Comparison of ENCODE assay signal across 8 cellular contexts in genomic region chr11:68213555-68214172, GRCh38. TPM values are rescaled to one million over a fixed set of nuclear protein-coding genes. Genes with fewer than 3 reads are reported as not detected.
DNase-seq lines count a peak whose midpoint lies in the region; ATAC-seq and TF ChIP-seq lines count a peak whose summit lies in the region.

No MANE protein-coding gene starts in this region.

- CTCF ChIA-PET in HEK293 (lab: Yijun Ruan, JAX), result no interaction called here

- in situ Hi-C loops in G401 (cut with HindIII; ENCODE audit: low sequenced_read_pairs), result no loop called here

- intact Hi-C loops in right cardiac atrium (cut with DNase I) (loop anchor here in 1 of 4 donors (10.0 kb wide), 1 partner anchor 81 kb away; no protein-coding TSS in a partner anchor), psoas muscle (cut with DNase I) (no loop called here)

- H3K27ac ChIP-seq in HEK293 (ENCODE audit: extremely low read depth, low read depth, low read length) (peak overlapping the region; percentile 98), angular gyrus (ENCODE audit: low read depth, low read length) (peak overlapping the region; percentile 95), right cardiac atrium (ENCODE audit: low read length) (peak overlapping the region; percentile 98), psoas muscle (peak overlapping the region; percentile 96)

- DNase-seq in G401 (ENCODE audit: low spot score) (peak; percentile 82), NCI-H1105 treated with DMSO at 0.1 percent for 48 hours (lab: John Stamatoyannopoulos, UW) (peak; percentile 85), T-helper 2 cell (peak; percentile 63 to 98 (median 76)), right cardiac atrium (peak; percentile 90 to 96 (median 95)), psoas muscle (peak; percentile 93 to 95), ureter (ENCODE audit: low spot score) (peak; percentile 87)

- H3K9me3 ChIP-seq in HEK293 (ENCODE audit: control insufficient read depth, insufficient read depth, low read depth, low read length) (no peaks in the 10 kb centered on the region), right cardiac atrium (ENCODE audit: control insufficient read depth, low read length) (no peaks in the 10 kb centered on the region), psoas muscle (no peaks in the 10 kb centered on the region)

- POLR2A ChIA-PET in HEK293 (lab: Yijun Ruan, JAX), result interaction anchor here (0.7 kb wide), 2 partner anchors 30 to 63 kb away, joined by 3 to 4 read pairs; no protein-coding TSS in a partner anchor

- H3K4me3 ChIP-seq in HEK293 (ENCODE audit: low read depth, low read length) (peak overlapping the region; percentile 66), right cardiac atrium (ENCODE audit: low read length) (peak overlapping the region; percentile 98), psoas muscle (peak overlapping the region; percentile 92)

- no peaks in the 10 kb centered on the region for H3K27me3 ChIP-seq in right cardiac atrium (ENCODE audit: control insufficient read depth, insufficient read depth)
- no peaks in the 10 kb centered on the region for H3K27me3 ChIP-seq in psoas muscle (ENCODE audit: insufficient read depth in 3 of 3, low read length in 2 of 3)

- H3K36me3 ChIP-seq in HEK293 (ENCODE audit: control insufficient read depth in 2 of 2, insufficient read depth in 1 of 2, low read length in 2 of 2) (no peaks in the 10 kb centered on the region), psoas muscle (ENCODE audit: insufficient read depth in 1 of 2, low read depth in 1 of 2) (no peaks in the 10 kb centered on the region)

- H3K4me1 ChIP-seq in HEK293 (ENCODE audit: control insufficient read depth, insufficient read depth, low read length) (0 out of 2 replicates have a peak, but pooled peaks cover 2% of the 10 kb centered on the region), right cardiac atrium (ENCODE audit: control insufficient read depth, insufficient read depth, low read length) (peaks cover 7% of the 10 kb centered on the region), psoas muscle (peaks cover 53% of the 10 kb centered on the region)

- WGBS in right cardiac atrium, result under 1% methylated on average over 90 of the region's 90 CpGs
- 0% methylated on average over 53 to 90 of the region's 90 CpGs for WGBS in psoas muscle, 3 donors

- TF ChIP-seq CTCF in HEK293 (tag by site-specific recombination; IDR thresholded peaks at IDR 0.05) (no peak), psoas muscle (IDR thresholded peaks at IDR 0.05) (no peak)

- ATAC-seq in right cardiac atrium (peak; percentile 68 to 70), psoas muscle (peak; percentile 59 to 67 (median 61))

TF ChIP-seq in HEK293, 187 proteins besides CTCF, POLR2A, EP300 and RAD21 (continues in another document):
- TF ChIP-seq KLF9 (tag by site-specific recombination; IDR thresholded peaks at IDR 0.05; ENCODE audit: low read depth) (peak; percentile 48), ZNF561 (tag by site-specific recombination; IDR thresholded peaks at IDR 0.05; ENCODE audit: borderline replicate concordance) (peak; percentile 99), YY2 (tag by site-specific recombination; IDR thresholded peaks at IDR 0.05) (peak; percentile 62), ZNF239 (tag by site-specific recombination; IDR thresholded peaks at IDR 0.05) (no peak), KLF16 (tag by site-specific recombination; IDR thresholded peaks at IDR 0.05) (peak; percentile 25; the same call in 1 of the 2 replicates), ZNF202 (tag by site-specific recombination; IDR thresholded peaks at IDR 0.05; ENCODE audit: borderline replicate concordance) (no peak), ZBTB20 (tag by site-specific recombination; IDR thresholded peaks at IDR 0.05) (peak; percentile 51; the same call in 1 of the 2 replicates), GLIS1 (tag by site-specific recombination; IDR thresholded peaks at IDR 0.05) (peak; percentile 34; the same call in 1 of the 2 replicates), TRIM28 (IDR thresholded peaks at IDR 0.05; ENCODE audit: borderline replicate concordance, low read length) (no peak), ZNF626 (tag by site-specific recombination; IDR thresholded peaks at IDR 0.05) (peak; percentile 92; the same call in 1 of the 2 replicates), ZXDB (tag by site-specific recombination; IDR thresholded peaks at IDR 0.05) (peak; percentile 56; the same call in 1 of the 2 replicates), ZBTB1 (tag by site-specific recombination; IDR thresholded peaks at IDR 0.05) (peak; percentile 9; the same call in 1 of the 2 replicates), ZNF549 (tag by site-specific recombination; IDR thresholded peaks at IDR 0.05) (peak; percentile 38; the same call in 1 of the 2 replicates), ZSCAN30 (tag by site-specific recombination; IDR thresholded peaks at IDR 0.05) (peak; percentile 94), ZBTB21 (tag by site-specific recombination; IDR thresholded peaks at IDR 0.05) (no peak), ZNF148 (tag by site-specific recombination; IDR thresholded peaks at IDR 0.05; ENCODE audit: borderline replicate concordance) (0 out of 2 replicates have a peak, but pooled peaks have one; percentile 23), YY1 (tag by site-specific recombination; IDR thresholded peaks at IDR 0.05) (peak; percentile 91), KLF1 (tag by site-specific recombination; IDR thresholded peaks at IDR 0.05) (peak; percentile 25; the same call in 1 of the 2 replicates), SP3 (tag by site-specific recombination; IDR thresholded peaks at IDR 0.05) (peak; percentile 21; the same call in 1 of the 2 replicates), PATZ1 (tag by site-specific recombination; IDR thresholded peaks at IDR 0.05) (peak; percentile 78), ZNF776 (tag by site-specific recombination; IDR thresholded peaks at IDR 0.05; ENCODE audit: borderline replicate concordance) (0 out of 2 replicates have a peak, but pooled peaks have one; percentile 24), ZNF350 (tag by site-specific recombination; IDR thresholded peaks at IDR 0.05) (peak; percentile 92), SALL2 (tag by site-specific recombination; IDR thresholded peaks at IDR 0.05; ENCODE audit: borderline replicate concordance) (peak; percentile 85; the same call in 1 of the 2 replicates), MZF1 (tag by site-specific recombination; IDR thresholded peaks at IDR 0.05; ENCODE audit: borderline replicate concordance) (peak; percentile 49; the same call in 1 of the 2 replicates)
- TF ChIP-seq, protein P1, sequence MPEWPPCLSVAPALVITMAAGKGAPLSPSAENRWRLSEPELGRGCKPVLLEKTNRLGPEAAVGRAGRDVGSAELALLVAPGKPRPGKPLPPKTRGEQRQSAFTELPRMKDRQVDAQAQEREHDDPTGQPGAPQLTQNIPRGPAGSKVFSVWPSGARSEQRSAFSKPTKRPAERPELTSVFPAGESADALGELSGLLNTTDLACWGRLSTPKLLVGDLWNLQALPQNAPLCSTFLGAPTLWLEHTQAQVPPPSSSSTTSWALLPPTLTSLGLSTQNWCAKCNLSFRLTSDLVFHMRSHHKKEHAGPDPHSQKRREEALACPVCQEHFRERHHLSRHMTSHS (tag by site-specific recombination; IDR thresholded peaks at IDR 0.05), result no peak

RNA-seq across cellular contexts. Expression of gene KMT5B, which starts 0.6 kb away (rescaled TPM):
- 5.6 and 11.4 TPM in 2 replicates for total RNA-seq in G401 (2014; rRNA removed; shearing (Covaris generic))
- total RNA-seq in right cardiac atrium, result 10 to 100 TPM; 28.2 to 31.4 (median 30.6) TPM
- polyA plus RNA-seq in right cardiac atrium, result 14.2 TPM
- total RNA-seq in psoas muscle, result 10 to 100 TPM; 17.9 to 27.6 (median 26.1) TPM
- 10 to 100 TPM in 2 of 3 donors, 1 to 10 TPM in 1; 9.8 to 18.1 (median 11.7) TPM for polyA plus RNA-seq in psoas muscle
- 67.6 TPM for total RNA-seq in ureter

RNA-seq across cellular contexts. Expression of gene C11orf24, which starts 58.1 kb away (rescaled TPM):
- 15.7 and 17.4 TPM in 2 replicates for total RNA-seq in G401 (2014; rRNA removed; shearing (Covaris generic))
- total RNA-seq in right cardiac atrium (10 to 100 TPM; 18.9 to 40.1 (median 25.3) TPM), psoas muscle (10 to 100 TPM in 3 of 4 donors, 1 to 10 TPM in 1; 9.0 to 22.2 (median 19.1) TPM), ureter (37.1 TPM)
- polyA plus RNA-seq in right cardiac atrium (28.7 TPM), psoas muscle (10 to 100 TPM; 12.3 to 49.8 (median 23.3) TPM)

Comparison
In these comparisons a context has a peak if more than half of its experiments do, and no peak if none do; other contexts are left out.
1. Peak in every context shown above with its lines: DNase-seq, ATAC-seq, H3K4me3 ChIP-seq and H3K27ac ChIP-seq.